33 cellular contexts compared by ENCODE assay signal in genomic region chrX:72659726-72660125, GRCh38.
"Had no signal": no experiment of that assay in that cellular context is flagged by ENCODE, and none has a peak within 500 bp of the region (broad histone marks: within the 10 kb centered on the region; RNA-seq: fewer than 3 reads in every experiment).

No MANE protein-coding gene starts in this region.

- H3K4me1 Mint-ChIP-seq: activated naive CD8-positive, alpha-beta T cell treated with anti-CD3 and anti-CD28 coated beads for 36 hours; activated T-helper 17 cell treated with anti-CD3 and anti-CD28 coated beads, Interleukin-2, amount 50 U/mL, for 72 hours had no signal

- H3K4me3 ChIP-seq: PC-9 had no signal

- H3K9me3 Mint-ChIP-seq: activated CD4-positive, alpha-beta T cell treated with anti-CD3 and anti-CD28 coated beads, Interleukin-2, amount 10 ng/mL, durations not matched to agents 24 days and 14 days; activated CD8-positive, alpha-beta T cell treated with anti-CD3 and anti-CD28 coated beads for 36 hours; activated T-cell treated with anti-CD3 and anti-CD28 coated beads, Interleukin-2, amount 50 U/mL, for 72 hours; activated T-helper 17 cell treated with anti-CD3 and anti-CD28 coated beads, Interleukin-2, amount 50 U/mL, for 72 hours had no signal

- DNase-seq: activated CD4-positive, alpha-beta T cell treated with anti-CD3 and anti-CD28 coated beads for 1 hour; activated CD4-positive, alpha-beta T cell treated with anti-CD3 and anti-CD28 coated beads, Interleukin-2, amount 10 ng/mL, durations not matched to agents 24 days and 14 days; activated CD4-positive, alpha-beta T cell treated with anti-CD3 and anti-CD28 coated beads, Interleukin-2, amount 50 U/mL, for 4 hours; activated CD4-positive, CD25-positive, alpha-beta regulatory T cell; activated CD8-positive, alpha-beta T cell treated with anti-CD3 and anti-CD28 coated beads for 36 hours; activated effector memory CD4-positive, alpha-beta T cell treated with anti-CD3 and anti-CD28 coated beads, Interleukin-2, amount 50 U/mL, for 16 hours; activated naive CD4-positive, alpha-beta T cell; activated naive CD4-positive, alpha-beta T cell treated with anti-CD3 and anti-CD28 coated beads, Interleukin-2, amount 50 U/mL, for 16 hours; activated naive CD8-positive, alpha-beta T cell treated with anti-CD3 and anti-CD28 coated beads for 36 hours; activated T-cell treated with anti-CD3 and anti-CD28 coated beads, Interleukin-2, amount 50 U/mL, for 1 hour; activated T-cell treated with anti-CD3 and anti-CD28 coated beads, Interleukin-2, amount 50 U/mL, for 72 hours; amniotic stem cell; aorta; brain microvascular endothelial cell; central memory CD4-positive, alpha-beta T cell; Kasumi-1; KG1; NCI-H1092 treated with DMSO at 0.1 percent for 48 hours; NCI-H1417; NCI-H146; NCI-H187; NCI-H2029 treated with DMSO at 0.1 percent for 48 hours; NCI-H2107; NCI-H2171; NCI-H226; NCI-H446 treated with DMSO at 0.1 percent for 48 hours; NCI-H524; PC-9; T1000; WERI-Rb-1 had no signal

- ATAC-seq: activated CD8-positive, alpha-beta T cell treated with anti-CD3 and anti-CD28 coated beads for 36 hours; activated T-cell treated with anti-CD3 and anti-CD28 coated beads, Interleukin-2, amount 50 U/mL, for 72 hours; activated T-helper 17 cell treated with anti-CD3 and anti-CD28 coated beads, Interleukin-2, amount 50 U/mL, for 72 hours; Right ventricle myocardium inferior had no signal

- H3K4me3 Mint-ChIP-seq: activated CD4-positive, alpha-beta T cell treated with anti-CD3 and anti-CD28 coated beads, Interleukin-2, amount 10 ng/mL, durations not matched to agents 24 days and 14 days; activated CD8-positive, alpha-beta T cell treated with anti-CD3 and anti-CD28 coated beads for 36 hours; activated naive CD8-positive, alpha-beta T cell treated with anti-CD3 and anti-CD28 coated beads for 36 hours; activated T-cell treated with anti-CD3 and anti-CD28 coated beads, Interleukin-2, amount 50 U/mL, for 72 hours; activated T-helper 17 cell treated with anti-CD3 and anti-CD28 coated beads, Interleukin-2, amount 50 U/mL, for 72 hours had no signal

- H3K27me3 ChIP-seq: brain microvascular endothelial cell had no signal

- H3K27ac Mint-ChIP-seq: activated CD4-positive, alpha-beta T cell treated with anti-CD3 and anti-CD28 coated beads, Interleukin-2, amount 10 ng/mL, durations not matched to agents 24 days and 14 days; activated CD8-positive, alpha-beta T cell treated with anti-CD3 and anti-CD28 coated beads for 36 hours; activated naive CD8-positive, alpha-beta T cell treated with anti-CD3 and anti-CD28 coated beads for 36 hours; activated T-cell treated with anti-CD3 and anti-CD28 coated beads, Interleukin-2, amount 50 U/mL, for 72 hours; activated T-helper 17 cell treated with anti-CD3 and anti-CD28 coated beads, Interleukin-2, amount 50 U/mL, for 72 hours had no signal

- H3K27me3 Mint-ChIP-seq: activated CD4-positive, alpha-beta T cell treated with anti-CD3 and anti-CD28 coated beads, Interleukin-2, amount 10 ng/mL, durations not matched to agents 24 days and 14 days; activated CD8-positive, alpha-beta T cell treated with anti-CD3 and anti-CD28 coated beads for 36 hours; activated naive CD8-positive, alpha-beta T cell treated with anti-CD3 and anti-CD28 coated beads for 36 hours had no signal

- H3K4me2 ChIP-seq: PC-9 had no signal

- H2AFZ ChIP-seq: PC-9 had no signal

- H3K36me3 ChIP-seq: brain microvascular endothelial cell, WERI-Rb-1 had no signal

- H3K27ac ChIP-seq: brain microvascular endothelial cell, PC-9, RWPE1, WERI-Rb-1 had no signal
